In the genomic region with DNA sequence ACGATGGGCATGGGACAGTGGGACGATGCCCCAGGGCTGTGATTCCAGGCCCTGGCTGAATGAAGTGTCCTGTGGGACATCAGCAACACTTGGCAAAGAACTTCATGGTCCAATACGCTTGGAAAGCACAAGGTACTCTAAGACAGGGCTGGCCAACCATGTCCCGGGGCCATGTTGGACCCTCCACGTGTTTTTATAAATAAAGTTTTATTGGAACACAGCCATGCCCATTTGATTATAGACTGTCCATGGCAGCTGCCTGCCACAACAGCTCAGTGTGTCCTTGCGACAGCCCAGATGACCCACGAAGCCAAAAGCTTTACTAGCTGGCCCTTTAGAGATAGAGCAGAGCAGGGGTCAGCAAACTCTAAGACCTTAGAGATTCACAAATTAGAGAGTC, we compare ENCODE assay signal across 28 cellular contexts.
"Had no signal": no experiment of that assay in that cellular context is flagged by ENCODE, and none has a peak within 500 bp of the region (broad histone marks: within the 10 kb centered on the region; RNA-seq: fewer than 3 reads in every experiment).

No MANE protein-coding gene starts in this region.

- FAIRE-seq: islet of Langerhans, pancreas had no signal

- DNase-seq: hypothalamus; immature natural killer cell; left ventricle myocardium inferior; mesendoderm; midbrain; mucosa of descending colon; naive thymus-derived CD4-positive, alpha-beta T cell; nucleus accumbens; pancreas; posterior cingulate gyrus; stimulated activated CD4-positive, alpha-beta T cell treated with anti-CD3 and anti-CD28 coated beads, Interleukin-1b, Interleukin-23, amount 100 ng/mL, for 48 hours; stimulated activated CD4-positive, alpha-beta T cell treated with anti-CD3 and anti-CD28 coated beads, Interleukin-2, amount 100 ng/mL, for 48 hours; stimulated activated CD4-positive, alpha-beta T cell treated with anti-CD3 and anti-CD28 coated beads, Interleukin-4, amount 100 ng/mL, for 4 hours; stimulated activated CD8-positive, alpha-beta memory T cell treated with anti-CD3 and anti-CD28 coated beads, Interleukin-4, amount 100 ng/mL, for 48 hours; stimulated activated naive CD4-positive, alpha-beta T cell treated with Interleukin-2 at 50 U/mL for 16 hours; stimulated activated naive CD8-positive, alpha-beta T cell treated with anti-CD3 and anti-CD28 coated beads, Interleukin-15, amount 100 ng/mL, for 72 hours; substantia nigra; transverse colon; upper lobe of left lung had no signal

- H3K36me3 Mint-ChIP-seq: immature natural killer cell; natural killer cell treated with Interleukin-12 subunit alpha and Interleukin-12 subunit beta and Interleukin-15 and Interleukin-18, amount 100 ng/mL, for 72 hours; stimulated activated memory B cell treated with anti-CD40 and anti-IgM and Interleukin-4, amounts not matched to agents 10 μg/mL and 1 μg/mL and 100 μg/mL, for 72 hours had no signal

- H3K4me1 Mint-ChIP-seq: immature natural killer cell; stimulated activated naive CD8-positive, alpha-beta T cell treated with anti-CD3 and anti-CD28 coated beads, Interleukin-15, amount 100 ng/mL, for 72 hours had no signal

- H3K4me1 ChIP-seq: pancreas, right lobe of liver, transverse colon, upper lobe of left lung, vagina had no signal

- H3K27me3 ChIP-seq: pancreas, right atrium auricular region, right lobe of liver, transverse colon, upper lobe of left lung, vagina had no signal

- H3K9me3 ChIP-seq: left ventricle myocardium inferior, mucosa of descending colon, pancreas, right atrium auricular region, right lobe of liver, transverse colon, upper lobe of left lung, vagina had no signal

- H3K4me3 ChIP-seq: left ventricle myocardium inferior, lung, mucosa of descending colon, pancreas, right atrium auricular region, right lobe of liver, smooth muscle cell, transverse colon, upper lobe of left lung, vagina had no signal

- H3K27me3 Mint-ChIP-seq: stimulated activated naive CD8-positive, alpha-beta T cell treated with anti-CD3 and anti-CD28 coated beads, Interleukin-15, amount 100 ng/mL, for 72 hours had no signal

- H3K9me3 Mint-ChIP-seq: immature natural killer cell; natural killer cell treated with Interleukin-12 subunit alpha and Interleukin-12 subunit beta and Interleukin-15 and Interleukin-18, amount 100 ng/mL, for 72 hours; neural crest cell had no signal

- H3K27ac ChIP-seq: pancreas, right atrium auricular region, right lobe of liver, transverse colon, upper lobe of left lung, vagina had no signal

- ATAC-seq: mucosa of descending colon; naive thymus-derived CD4-positive, alpha-beta T cell; natural killer cell treated with Interleukin-12 subunit alpha and Interleukin-12 subunit beta and Interleukin-15 and Interleukin-18, amount 100 ng/mL, for 72 hours; pancreas; right lobe of liver; stimulated activated memory B cell treated with anti-CD40 and anti-IgM and Interleukin-4, amounts not matched to agents 10 μg/mL and 1 μg/mL and 100 μg/mL, for 72 hours; stimulated activated naive CD8-positive, alpha-beta T cell treated with anti-CD3 and anti-CD28 coated beads, Interleukin-15, amount 100 ng/mL, for 72 hours had no signal

- H3K4me3 Mint-ChIP-seq: immature natural killer cell; naive thymus-derived CD4-positive, alpha-beta T cell; natural killer cell treated with Interleukin-12 subunit alpha and Interleukin-12 subunit beta and Interleukin-15 and Interleukin-18, amount 100 ng/mL, for 72 hours; neural crest cell; stimulated activated memory B cell treated with anti-CD40 and anti-IgM and Interleukin-4, amounts not matched to agents 10 μg/mL and 1 μg/mL and 100 μg/mL, for 72 hours; stimulated activated naive CD8-positive, alpha-beta T cell treated with anti-CD3 and anti-CD28 coated beads, Interleukin-15, amount 100 ng/mL, for 72 hours had no signal

- H3K36me3 ChIP-seq: left ventricle myocardium inferior, pancreas, right atrium auricular region, right lobe of liver, transverse colon, upper lobe of left lung, vagina had no signal

- H3K27ac Mint-ChIP-seq: immature natural killer cell; naive thymus-derived CD4-positive, alpha-beta T cell; natural killer cell treated with Interleukin-12 subunit alpha and Interleukin-12 subunit beta and Interleukin-15 and Interleukin-18, amount 100 ng/mL, for 72 hours; stimulated activated memory B cell treated with anti-CD40 and anti-IgM and Interleukin-4, amounts not matched to agents 10 μg/mL and 1 μg/mL and 100 μg/mL, for 72 hours; stimulated activated naive CD8-positive, alpha-beta T cell treated with anti-CD3 and anti-CD28 coated beads, Interleukin-15, amount 100 ng/mL, for 72 hours had no signal
